Comparison of ENCODE assay signal across 17 cellular contexts in the genomic region with DNA sequence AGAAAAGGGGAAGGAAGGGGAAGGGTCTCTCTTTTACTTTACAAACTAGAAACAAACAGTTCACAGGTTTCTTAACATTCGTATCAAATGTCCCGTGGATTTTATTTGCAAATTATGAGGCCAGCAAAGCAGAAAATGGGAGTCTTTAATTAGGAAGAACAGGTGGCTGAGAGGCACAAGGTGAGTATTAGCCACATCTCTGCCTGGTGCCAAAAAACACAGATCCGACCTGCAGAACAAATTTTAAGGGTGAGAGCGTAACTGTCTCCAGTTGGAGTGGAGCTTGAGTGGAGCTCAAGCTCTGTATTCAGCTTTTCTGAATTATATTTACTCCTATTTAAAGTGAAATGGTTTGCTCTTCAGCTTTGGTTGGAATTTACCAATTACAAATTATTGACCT.
"Had no signal": no experiment of that assay in that cellular context is flagged by ENCODE, and none has a peak within 500 bp of the region (broad histone marks: within the 10 kb centered on the region; RNA-seq: fewer than 3 reads in every experiment).

No MANE protein-coding gene starts in this region.

- H3K4me3 Mint-ChIP-seq: memory B cell, mesothelial cell of epicardium, natural killer cell, neural crest cell had no signal

- H3K9me3 Mint-ChIP-seq: memory B cell, natural killer cell, neural crest cell had no signal

- DNase-seq: effector memory CD4-positive, alpha-beta T cell; glutamatergic neuron; islet precursor cell; left ventricle myocardium inferior; lower lobe of right lung; natural killer cell; posterior cingulate gyrus; sigmoid colon; stimulated activated CD4-positive, alpha-beta T cell treated with anti-CD3 and anti-CD28 coated beads, Interleukin-12 subunit alpha, Interleukin-12 subunit beta, amount 100 ng/mL, for 4 hours; stimulated activated naive CD4-positive, alpha-beta T cell; stomach; substantia nigra; trophoblast cell had no signal

- H3K27ac Mint-ChIP-seq: memory B cell, mesothelial cell of epicardium, natural killer cell had no signal

- H3K36me3 Mint-ChIP-seq: memory B cell, mesothelial cell of epicardium, natural killer cell had no signal

- ATAC-seq: gastroesophageal sphincter, lower lobe of right lung, natural killer cell had no signal

- H3K4me1 Mint-ChIP-seq: memory B cell, mesothelial cell of epicardium, neural crest cell had no signal

- H3K27me3 Mint-ChIP-seq: memory B cell had no signal
